ENCODE assay signal across 9 cellular contexts in the genomic region with DNA sequence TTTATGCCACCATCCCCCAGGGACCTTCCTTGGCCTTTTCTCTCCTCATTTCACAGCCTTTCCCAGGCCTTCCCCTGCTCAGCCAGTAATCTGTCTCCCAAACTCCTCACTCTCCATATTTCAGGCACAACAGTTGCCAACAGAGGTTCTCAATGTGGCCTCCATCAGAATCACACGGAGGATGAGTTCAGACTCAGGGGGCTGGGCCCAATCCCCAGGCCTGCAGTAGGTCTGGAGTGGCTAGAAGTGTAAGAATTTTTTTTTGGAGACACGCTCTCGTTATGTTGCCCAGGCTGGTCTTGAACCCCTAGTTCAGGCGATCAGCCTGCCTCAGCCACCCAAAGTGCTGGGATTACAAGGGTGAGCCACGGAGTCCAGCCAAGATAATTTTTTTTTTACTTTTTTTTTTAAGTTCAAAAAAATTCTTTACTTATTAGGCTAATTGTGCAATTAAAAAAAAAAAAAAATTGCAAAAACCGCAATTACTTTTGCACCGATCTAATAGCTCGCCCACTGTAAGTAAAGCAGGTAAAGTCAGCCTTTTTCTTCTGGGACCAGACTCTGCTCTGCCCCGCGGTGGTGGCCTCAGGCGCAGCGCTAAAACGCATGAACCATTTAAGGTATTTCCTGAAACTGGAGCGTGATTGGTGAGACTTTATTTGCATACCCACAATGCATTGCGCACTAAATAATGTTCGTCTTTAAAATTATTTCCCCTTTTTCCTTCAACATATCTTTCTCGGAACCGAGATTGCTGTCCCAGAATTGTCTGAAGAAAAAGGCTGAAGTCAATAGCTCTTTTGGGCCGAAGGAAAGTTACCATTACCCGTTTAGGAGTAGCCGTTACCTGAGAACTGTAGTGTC. TPM values are rescaled to one million over a fixed set of nuclear protein-coding genes. Genes with fewer than 3 reads are reported as not detected.
DNase-seq lines count a peak whose midpoint lies in the region; ATAC-seq and TF ChIP-seq lines count a peak whose summit lies in the region.
"Had no signal": no experiment of that assay in that cellular context is flagged by ENCODE, and none has a peak within 500 bp of the region (broad histone marks: within the 10 kb centered on the region; RNA-seq: fewer than 3 reads in every experiment).

No MANE protein-coding gene starts in this region.

- POLR2A ChIA-PET in activated CD4-positive, alpha-beta T cell treated with anti-CD3 and anti-CD28 coated beads, Interleukin-2, amount 10 ng/mL, durations not matched to agents 7 days and 5 days (lab: Charles Lee) = interaction anchor here (0.5 to 1.6 kb wide), 22 partner anchors 9 to 623 kb away, joined by 3 to 13 read pairs (median 4); a partner anchor contains a TSS

- peak overlapping the region; percentile 56 to 95 for H3K9ac ChIP-seq in colonic mucosa (ENCODE audit: low read depth in 2 of 2, low read length in 2 of 2)

- peaks cover 3% of the 10 kb centered on the region; the same call in 1 of the 2 replicates for H3K4me1 ChIP-seq in BE2C
- no peaks in the 10 kb centered on the region for H3K4me1 ChIP-seq in colonic mucosa

- peaks cover 22% of the 10 kb centered on the region for H3K27me3 Mint-ChIP-seq in activated CD4-positive, alpha-beta T cell treated with anti-CD3 and anti-CD28 coated beads, Interleukin-2, amount 10 ng/mL, durations not matched to agents 7 days and 5 days

- H3K9me3 Mint-ChIP-seq in activated CD4-positive, alpha-beta T cell treated with anti-CD3 and anti-CD28 coated beads, Interleukin-2, amount 10 ng/mL, durations not matched to agents 7 days and 5 days = no peaks in the 10 kb centered on the region

- peak overlapping the region; percentile 96 for H3K27ac ChIP-seq in colonic mucosa

- peaks cover 45% of the 10 kb centered on the region for H3K4me1 Mint-ChIP-seq in activated CD4-positive, alpha-beta T cell treated with anti-CD3 and anti-CD28 coated beads, Interleukin-2, amount 10 ng/mL, durations not matched to agents 7 days and 5 days

- H3K36me3 ChIP-seq in BE2C (no peaks in the 10 kb centered on the region), colonic mucosa (no peaks in the 10 kb centered on the region)

- CTCF ChIA-PET in activated CD4-positive, alpha-beta T cell treated with anti-CD3 and anti-CD28 coated beads, Interleukin-2, amount 10 ng/mL, durations not matched to agents 7 days and 5 days (lab: Charles Lee) = interaction anchor here (0.5 to 1.9 kb wide), 24 partner anchors 9 to 309 kb away, joined by 3 to 7 read pairs (median 4); a partner anchor contains a TSS

- peak; percentile 28 for TF ChIP-seq CTCF in BE2C (IDR thresholded peaks at IDR 0.05; ENCODE audit: low read depth, low read length)
- peak; percentile 89 for TF ChIP-seq CTCF in colonic mucosa (IDR thresholded peaks at IDR 0.05)

- intact Hi-C loops in colonic mucosa (cut with DNase I) = loop anchor here (5.0 kb wide), 1 partner anchor 70 kb away; no protein-coding TSS in a partner anchor

- DNase-seq in BE2C (peak; percentile 81), NCI-H526 (lab: John Stamatoyannopoulos, UW) (peak; percentile 86 to 92), colonic mucosa (peak; percentile 93), left kidney (ENCODE audit: low read depth, low spot score) (peak; percentile 98)
- peak; percentile 94 for DNase-seq in activated CD4-positive, alpha-beta T cell treated with anti-CD3 and anti-CD28 coated beads, Interleukin-2, amount 10 ng/mL, durations not matched to agents 7 days and 5 days
- DNase-seq in stimulated activated CD4-positive, alpha-beta T cell treated with anti-CD3 and anti-CD28 coated beads, Interleukin-1b, Interleukin-23, amount 100 ng/mL, for 4 hours (ENCODE audit: low read depth in 2 of 2) = peak; percentile 65 to 90

- peak overlapping the region; percentile 99 for H3K27ac Mint-ChIP-seq in activated CD4-positive, alpha-beta T cell treated with anti-CD3 and anti-CD28 coated beads, Interleukin-2, amount 10 ng/mL, durations not matched to agents 7 days and 5 days

- peak; percentile 46 for ATAC-seq in GM19324 (IDR thresholded peaks at IDR 0.05; ENCODE audit: low FRiP score, unreplicated experiment)
- peak; percentile 42 for ATAC-seq in HG03520 (IDR thresholded peaks at IDR 0.05; ENCODE audit: unreplicated experiment)

- H3K27me3 ChIP-seq in BE2C = no peaks in the 10 kb centered on the region
- H3K27me3 ChIP-seq in colonic mucosa = no peaks in the 10 kb centered on the region

- H3K4me3 ChIP-seq in BE2C (ENCODE audit: low read depth, low read length) (no peak overlapping the region), colonic mucosa (peak overlapping the region; percentile 41)

- H3K4me3 Mint-ChIP-seq in activated CD4-positive, alpha-beta T cell treated with anti-CD3 and anti-CD28 coated beads, Interleukin-2, amount 10 ng/mL, durations not matched to agents 7 days and 5 days = peak overlapping the region; percentile 81

- H3K36me3 Mint-ChIP-seq in activated CD4-positive, alpha-beta T cell treated with anti-CD3 and anti-CD28 coated beads, Interleukin-2, amount 10 ng/mL, durations not matched to agents 7 days and 5 days (ENCODE audit: low read depth) = no peaks in the 10 kb centered on the region

- H3K9me3 ChIP-seq in BE2C = no peaks in the 10 kb centered on the region
- H3K9me3 ChIP-seq in colonic mucosa = no peaks in the 10 kb centered on the region

RNA-seq across cellular contexts. Expression of a gene that starts 18.7 kb away (rescaled TPM):
- polyA plus RNA-seq in BE2C (2012; ENCODE audit: insufficient read depth, insufficient read length, low read depth) = 48.0 TPM
- 10 to 100 TPM; 35.1 to 36.8 TPM for total RNA-seq in activated CD4-positive, alpha-beta T cell treated with anti-CD3 and anti-CD28 coated beads, Interleukin-2, amount 10 ng/mL, durations not matched to agents 7 days and 5 days
- 100 to 1,000 TPM; 110 to 128 TPM for total RNA-seq in colonic mucosa

RNA-seq across cellular contexts. Expression of a gene that starts 27.0 kb away (rescaled TPM):
- polyA plus RNA-seq in BE2C (2012; ENCODE audit: insufficient read depth, insufficient read length, low read depth) = 53.3 TPM
- total RNA-seq in activated CD4-positive, alpha-beta T cell treated with anti-CD3 and anti-CD28 coated beads, Interleukin-2, amount 10 ng/mL, durations not matched to agents 7 days and 5 days = 10 to 100 TPM; 10.5 to 11.1 TPM
- total RNA-seq in colonic mucosa = 10 to 100 TPM; 72.5 to 83.9 TPM

RNA-seq across cellular contexts. Expression of a gene that starts 48.8 kb away (rescaled TPM):
- polyA plus RNA-seq in BE2C (2012; ENCODE audit: insufficient read depth, insufficient read length, low read depth) = 6.5 TPM
- total RNA-seq in activated CD4-positive, alpha-beta T cell treated with anti-CD3 and anti-CD28 coated beads, Interleukin-2, amount 10 ng/mL, durations not matched to agents 7 days and 5 days = not detected
- total RNA-seq in colonic mucosa = not detected
- total RNA-seq: T-helper 1 cell treated with Interleukin-12 subunit alpha and Interleukin-12 subunit beta and Interleukin-4 antibody, amounts not matched to agents 30 ng/mL and 1 ng/mL, for 36 hours had no signal

RNA-seq across cellular contexts. Expression of a gene that starts 59.9 kb away (rescaled TPM):
- 33.1 TPM for polyA plus RNA-seq in BE2C (2012; ENCODE audit: insufficient read depth, insufficient read length, low read depth)
- not detected for total RNA-seq in activated CD4-positive, alpha-beta T cell treated with anti-CD3 and anti-CD28 coated beads, Interleukin-2, amount 10 ng/mL, durations not matched to agents 7 days and 5 days
- 1 to 10 TPM in 1 of 2 donors, not detected in 1; 3.1 TPM for total RNA-seq in colonic mucosa
- total RNA-seq: T-helper 1 cell treated with Interleukin-12 subunit alpha and Interleukin-12 subunit beta and Interleukin-4 antibody, amounts not matched to agents 30 ng/mL and 1 ng/mL, for 36 hours had no signal

Comparison
In these comparisons a context has a peak if more than half of its experiments do, and no peak if none do; other contexts are left out.
1. RNA of a gene that starts 27.0 kb away (total RNA-seq): 72.5 to 83.9 TPM in colonic mucosa; 10.5 to 11.1 TPM in activated CD4-positive, alpha-beta T cell treated with anti-CD3 and anti-CD28 coated beads, Interleukin-2, amount 10 ng/mL, durations not matched to agents 7 days and 5 days; every median in the first group is over 4 times any median in the second.
2. Peak in every context shown above with its lines, with median percentiles within 50 percentile points of each other: DNase-seq.